1 cellular context compared by ENCODE assay signal in genomic region chr9:122393284-122393983, GRCh38.
TF ChIP-seq lines count a peak whose summit lies in the region.

No MANE protein-coding gene starts in this region.

TF ChIP-seq in SK-N-SH treated with all-trans-retinoic acid at 6 μM for 48 hours, 23 proteins besides CTCF, POLR2A, EP300 and RAD21 (continued from another document):
- TF ChIP-seq, protein P1, sequence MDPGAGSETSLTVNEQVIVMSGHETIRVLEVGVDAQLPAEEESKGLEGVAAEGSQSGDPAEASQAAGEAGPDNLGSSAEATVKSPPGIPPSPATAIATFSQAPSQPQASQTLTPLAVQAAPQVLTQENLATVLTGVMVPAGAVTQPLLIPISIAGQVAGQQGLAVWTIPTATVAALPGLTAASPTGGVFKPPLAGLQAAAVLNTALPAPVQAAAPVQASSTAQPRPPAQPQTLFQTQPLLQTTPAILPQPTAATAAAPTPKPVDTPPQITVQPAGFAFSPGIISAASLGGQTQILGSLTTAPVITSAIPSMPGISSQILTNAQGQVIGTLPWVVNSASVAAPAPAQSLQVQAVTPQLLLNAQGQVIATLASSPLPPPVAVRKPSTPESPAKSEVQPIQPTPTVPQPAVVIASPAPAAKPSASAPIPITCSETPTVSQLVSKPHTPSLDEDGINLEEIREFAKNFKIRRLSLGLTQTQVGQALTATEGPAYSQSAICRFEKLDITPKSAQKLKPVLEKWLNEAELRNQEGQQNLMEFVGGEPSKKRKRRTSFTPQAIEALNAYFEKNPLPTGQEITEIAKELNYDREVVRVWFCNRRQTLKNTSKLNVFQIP (CRISPR knock-in tag; IDR thresholded peaks at IDR 0.05; ENCODE audit: borderline replicate concordance, low read depth), result no peak
- TF ChIP-seq, protein P2, sequence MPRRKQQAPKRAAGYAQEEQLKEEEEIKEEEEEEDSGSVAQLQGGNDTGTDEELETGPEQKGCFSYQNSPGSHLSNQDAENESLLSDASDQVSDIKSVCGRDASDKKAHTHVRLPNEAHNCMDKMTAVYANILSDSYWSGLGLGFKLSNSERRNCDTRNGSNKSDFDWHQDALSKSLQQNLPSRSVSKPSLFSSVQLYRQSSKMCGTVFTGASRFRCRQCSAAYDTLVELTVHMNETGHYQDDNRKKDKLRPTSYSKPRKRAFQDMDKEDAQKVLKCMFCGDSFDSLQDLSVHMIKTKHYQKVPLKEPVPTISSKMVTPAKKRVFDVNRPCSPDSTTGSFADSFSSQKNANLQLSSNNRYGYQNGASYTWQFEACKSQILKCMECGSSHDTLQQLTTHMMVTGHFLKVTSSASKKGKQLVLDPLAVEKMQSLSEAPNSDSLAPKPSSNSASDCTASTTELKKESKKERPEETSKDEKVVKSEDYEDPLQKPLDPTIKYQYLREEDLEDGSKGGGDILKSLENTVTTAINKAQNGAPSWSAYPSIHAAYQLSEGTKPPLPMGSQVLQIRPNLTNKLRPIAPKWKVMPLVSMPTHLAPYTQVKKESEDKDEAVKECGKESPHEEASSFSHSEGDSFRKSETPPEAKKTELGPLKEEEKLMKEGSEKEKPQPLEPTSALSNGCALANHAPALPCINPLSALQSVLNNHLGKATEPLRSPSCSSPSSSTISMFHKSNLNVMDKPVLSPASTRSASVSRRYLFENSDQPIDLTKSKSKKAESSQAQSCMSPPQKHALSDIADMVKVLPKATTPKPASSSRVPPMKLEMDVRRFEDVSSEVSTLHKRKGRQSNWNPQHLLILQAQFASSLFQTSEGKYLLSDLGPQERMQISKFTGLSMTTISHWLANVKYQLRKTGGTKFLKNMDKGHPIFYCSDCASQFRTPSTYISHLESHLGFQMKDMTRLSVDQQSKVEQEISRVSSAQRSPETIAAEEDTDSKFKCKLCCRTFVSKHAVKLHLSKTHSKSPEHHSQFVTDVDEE (CRISPR knock-in tag; IDR thresholded peaks at IDR 0.05), result no peak
- no peak for TF ChIP-seq ARNTL (CRISPR knock-in tag; IDR thresholded peaks at IDR 0.05; ENCODE audit: borderline replicate concordance, low read depth)
- TF ChIP-seq CREB5 (CRISPR knock-in tag; IDR thresholded peaks at IDR 0.05; ENCODE audit: low read depth), result no peak
- no peak for TF ChIP-seq ZFP3 (CRISPR knock-in tag; IDR thresholded peaks at IDR 0.05)
- TF ChIP-seq SNAI2 (CRISPR knock-in tag; IDR thresholded peaks at IDR 0.05), result no peak
- no peak for TF ChIP-seq ZNF8 (CRISPR knock-in tag; IDR thresholded peaks at IDR 0.05)
- TF ChIP-seq PPARA (CRISPR knock-in tag; IDR thresholded peaks at IDR 0.05; ENCODE audit: borderline replicate concordance), result no peak
- TF ChIP-seq ZNF565 (CRISPR knock-in tag; conservative IDR thresholded peaks at IDR 0.05; ENCODE audit: low read depth), result no peak
